Comparison of ENCODE assay signal across 9 cellular contexts in the genomic region with DNA sequence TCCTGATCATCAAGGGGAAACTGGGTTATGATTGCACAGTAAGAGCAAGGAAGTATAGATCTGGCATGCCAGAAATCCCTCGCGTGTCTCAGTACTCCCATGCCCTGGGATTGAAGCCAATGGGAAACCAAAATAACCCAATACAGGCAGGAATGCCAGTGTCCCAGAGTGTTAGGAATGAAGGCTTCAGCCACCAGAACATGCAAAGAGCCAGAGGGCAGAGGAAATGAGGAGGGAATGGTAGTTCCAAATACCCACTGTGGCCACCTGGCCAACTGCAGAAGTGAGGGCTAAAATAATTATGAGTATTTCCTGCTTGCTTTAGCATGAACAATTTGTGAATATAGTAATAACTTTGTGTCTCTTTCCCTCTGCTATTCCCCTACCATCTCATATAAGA. TPM values are rescaled to one million over a fixed set of nuclear protein-coding genes. Genes with fewer than 3 reads are reported as not detected.
"Had no signal": no experiment of that assay in that cellular context is flagged by ENCODE, and none has a peak within 500 bp of the region (broad histone marks: within the 10 kb centered on the region; RNA-seq: fewer than 3 reads in every experiment).

No MANE protein-coding gene starts in this region.

- H3K9ac ChIP-seq: GM23248 had no signal

- H3K4me3 ChIP-seq: GM23248, GM23338, HAP-1 had no signal

- H3K9me3 ChIP-seq: HAP-1 had no signal

- H2AFZ ChIP-seq: GM23248, GM23338 had no signal

- H3K27ac ChIP-seq: GM23248 had no signal

- DNase-seq: GM23248, GOT3, H7, H9, HCEC 1CT, HFFc6 had no signal

- H3K4me2 ChIP-seq: GM23338 had no signal

- ATAC-seq: GM23338, HCT116 had no signal

- H3K36me3 ChIP-seq: HAP-1 had no signal

- H3K4me1 ChIP-seq: HAP-1 had no signal

RNA-seq across cellular contexts. Expression of gene MTNR1A, which starts 12.2 kb away (rescaled TPM):
- total RNA-seq: GM23248, HFFc6 had no signal
- polyA plus RNA-seq: GM23248 had no signal
